ENCODE assay signal across 9 cellular contexts in genomic region chr21:45551816-45552695, GRCh38. TPM values are rescaled to one million over a fixed set of nuclear protein-coding genes. Genes with fewer than 3 reads are reported as not detected.
DNase-seq lines count a peak whose midpoint lies in the region; ATAC-seq lines count a peak whose summit lies in the region.
"Had no signal": no experiment of that assay in that cellular context is flagged by ENCODE, and none has a peak within 500 bp of the region (broad histone marks: within the 10 kb centered on the region; RNA-seq: fewer than 3 reads in every experiment).

No MANE protein-coding gene starts in this region.

- ATAC-seq in naive B cell (ENCODE audit: low read depth in 2 of 2): no peak
- ATAC-seq in GM19023 (IDR thresholded peaks at IDR 0.05; ENCODE audit: unreplicated experiment): no peak

- DNase-seq in activated naive CD4-positive, alpha-beta T cell treated with anti-CD3 and anti-CD28 coated beads for 36 hours: peak; percentile 14
- DNase-seq in activated naive CD4-positive, alpha-beta T cell (lab: John Stamatoyannopoulos, UW): no peak
- DNase-seq in naive B cell (no peak), ureter (ENCODE audit: low spot score) (peak; percentile 44), 8988T (no peak)
- no peak for DNase-seq in stimulated activated naive CD4-positive, alpha-beta T cell treated with Interleukin-2 at 50 U/mL for 16 hours (lab: John Stamatoyannopoulos, UW)
- DNase-seq: NCI-H510A had no signal

- H3K4me1 Mint-ChIP-seq in activated naive CD4-positive, alpha-beta T cell treated with anti-CD3 and anti-CD28 coated beads for 36 hours (ENCODE audit: low read depth): peaks cover 32% of the 10 kb centered on the region
- H3K4me1 Mint-ChIP-seq in activated naive CD8-positive, alpha-beta T cell (ENCODE audit: low read depth): peaks cover 35% of the 10 kb centered on the region
- H3K4me1 Mint-ChIP-seq in naive B cell: peaks cover 34 to 43% (median 36%) of the 10 kb centered on the region in 3 donors

- no peaks in the 10 kb centered on the region for H3K27me3 Mint-ChIP-seq in activated naive CD4-positive, alpha-beta T cell treated with anti-CD3 and anti-CD28 coated beads for 36 hours (ENCODE audit: low read depth)
- H3K27me3 Mint-ChIP-seq in activated naive CD8-positive, alpha-beta T cell: no peaks in the 10 kb centered on the region
- H3K27me3 Mint-ChIP-seq in naive B cell: no peaks in the 10 kb centered on the region

- peak overlapping the region; percentile 69 for H3K4me3 Mint-ChIP-seq in activated naive CD4-positive, alpha-beta T cell treated with anti-CD3 and anti-CD28 coated beads for 36 hours
- peak overlapping the region; percentile 83 for H3K4me3 Mint-ChIP-seq in activated naive CD8-positive, alpha-beta T cell
- H3K4me3 Mint-ChIP-seq in naive B cell: peak overlapping the region in 6 of 8 donors; percentile 37 to 89 (median 80)

- H3K36me3 Mint-ChIP-seq in activated naive CD4-positive, alpha-beta T cell treated with anti-CD3 and anti-CD28 coated beads for 36 hours (ENCODE audit: low read depth): no peaks in the 10 kb centered on the region
- H3K36me3 Mint-ChIP-seq in activated naive CD8-positive, alpha-beta T cell: no peaks in the 10 kb centered on the region
- H3K36me3 Mint-ChIP-seq in naive B cell: no peaks in the 10 kb centered on the region

- CTCF ChIA-PET in activated naive CD4-positive, alpha-beta T cell treated with anti-CD3 and anti-CD28 coated beads for 36 hours (lab: Charles Lee): interaction anchor here (2.6 kb wide), 1 partner anchor 41 kb away, joined by 9 read pairs; no protein-coding TSS in a partner anchor

- H3K27ac Mint-ChIP-seq in activated naive CD4-positive, alpha-beta T cell treated with anti-CD3 and anti-CD28 coated beads for 36 hours: peak overlapping the region; percentile 99
- peak overlapping the region; percentile 95 for H3K27ac Mint-ChIP-seq in activated naive CD8-positive, alpha-beta T cell
- peak overlapping the region in 5 of 6 donors; percentile 80 to 97 (median 93) for H3K27ac Mint-ChIP-seq in naive B cell

- intact Hi-C loops in activated naive CD4-positive, alpha-beta T cell treated with anti-CD3 and anti-CD28 coated beads for 36 hours (cut with micrococcal nuclease): loop anchor here (1.0 to 5.0 kb wide), 9 partner anchors 40 to 473 kb away; partner anchors contain the start of gene PCBP3

- no peaks in the 10 kb centered on the region for H3K9me3 Mint-ChIP-seq in activated naive CD4-positive, alpha-beta T cell treated with anti-CD3 and anti-CD28 coated beads for 36 hours
- no peaks in the 10 kb centered on the region for H3K9me3 Mint-ChIP-seq in activated naive CD8-positive, alpha-beta T cell (ENCODE audit: low read depth)
- H3K9me3 Mint-ChIP-seq in naive B cell: no peaks in the 10 kb centered on the region

RNA-seq across cellular contexts. Expression of gene SLC19A1, which starts 9.8 kb away (rescaled TPM):
- total RNA-seq in activated naive CD4-positive, alpha-beta T cell treated with anti-CD3 and anti-CD28 coated beads for 36 hours: 10 to 100 TPM; 32.2 to 33.0 TPM
- 10 to 100 TPM in 1 of 6 donors, 1 to 10 TPM in 5; 2.9 to 20.0 (median 4.3) TPM for polyA plus RNA-seq in naive B cell (ENCODE audit: low read depth in 6 of 6)
- 23.0 TPM for total RNA-seq in ureter

Comparison
In these comparisons a context has a peak if more than half of its experiments do, and no peak if none do; other contexts are left out.
1. DNase-seq: peak in activated naive CD4-positive, alpha-beta T cell treated with anti-CD3 and anti-CD28 coated beads for 36 hours (single experiment) and ureter (single experiment); none in activated naive CD4-positive, alpha-beta T cell (0 of 4), naive B cell (single experiment), stimulated activated naive CD4-positive, alpha-beta T cell treated with Interleukin-2 at 50 U/mL for 16 hours (single experiment) and 8988T (single experiment).
2. Peak in every context shown above with its lines, with median percentiles within 50 percentile points of each other: H3K27ac Mint-ChIP-seq and H3K4me3 Mint-ChIP-seq.